ENCODE assay signal across 13 cellular contexts in the genomic region with DNA sequence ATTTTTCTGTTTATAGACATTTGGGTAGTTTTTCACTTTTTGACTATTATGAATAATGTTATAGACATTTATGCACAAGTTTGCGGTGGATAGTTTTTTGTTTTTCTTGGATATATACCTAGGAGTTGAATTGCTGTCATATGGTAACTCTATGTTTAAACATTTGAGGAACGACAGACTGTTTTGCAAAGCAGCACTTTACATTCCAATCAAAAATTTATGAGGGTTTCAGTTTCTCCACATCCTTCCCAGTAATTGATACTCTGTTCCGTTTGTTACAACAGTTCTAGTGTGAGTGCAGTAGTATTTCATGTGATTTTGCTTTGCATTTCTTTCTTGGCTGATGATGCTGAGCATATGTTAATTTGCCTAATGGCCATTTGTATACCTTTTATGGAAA.
A peak's percentile ranks its signal among the peaks of the same experiment; 100 is the strongest.
DNase-seq lines count a peak whose midpoint lies in the region; TF ChIP-seq lines count a peak whose summit lies in the region.
"Had no signal": no experiment of that assay in that cellular context is flagged by ENCODE, and none has a peak within 500 bp of the region (broad histone marks: within the 10 kb centered on the region; RNA-seq: fewer than 3 reads in every experiment).

No MANE protein-coding gene starts in this region.

- TF ChIP-seq EP300 in SK-N-SH (IDR thresholded peaks at IDR 0.05; ENCODE audit: borderline replicate concordance in 1 of 2, low read depth in 1 of 2, low read length in 1 of 2) (no peak), transverse colon (IDR thresholded peaks at IDR 0.05; ENCODE audit: low read depth) (no peak)

- POLR2A ChIA-PET in SK-N-SH (lab: Yijun Ruan, JAX) = no interaction called here

- in situ Hi-C loops in transverse colon (cut with MboI; ENCODE audit: low pct_ligation_motif_present in 1 of 4, low pct_unique_long_range_greater_than_20kb in 1 of 4, low sequenced_read_pairs in 3 of 4) = no loop called here

- H3K79me2 ChIP-seq in SK-N-SH (ENCODE audit: insufficient read depth) = no peaks in the 10 kb centered on the region

- H3K27me3 ChIP-seq in SK-N-SH (ENCODE audit: insufficient read depth) (no peaks in the 10 kb centered on the region), skeletal muscle satellite cell (ENCODE audit: control insufficient read depth, insufficient read depth, low read length) (no peaks in the 10 kb centered on the region), MG63 (0 out of 2 replicates have a peak, but pooled peaks cover 3% of the 10 kb centered on the region), transverse colon (no peaks in the 10 kb centered on the region)

- no peak overlapping the region for H3K4me3 ChIP-seq in SK-N-SH (ENCODE audit: low read depth in 2 of 2, low read length in 1 of 2)
- no peak overlapping the region for H3K4me3 ChIP-seq in fibroblast of villous mesenchyme (ENCODE audit: low read depth, low read length)
- peak overlapping the region; percentile 45 for H3K4me3 ChIP-seq in skeletal muscle satellite cell (ENCODE audit: low read length)
- no peak overlapping the region for H3K4me3 ChIP-seq in MG63
- H3K4me3 ChIP-seq in transverse colon = no peak overlapping the region
- H3K4me3 ChIP-seq: GM23338 had no signal

- peak; percentile 54 for DNase-seq in H4 (ENCODE audit: low spot score)
- no peak for DNase-seq in SK-N-SH
- peak; percentile 0 for DNase-seq in fibroblast of villous mesenchyme (ENCODE audit: low read depth)
- no peak for DNase-seq in amniotic stem cell (lab: John Stamatoyannopoulos, UW)
- no peak for DNase-seq in MG63
- DNase-seq in transverse colon = no peak
- DNase-seq: C1 segment of cervical spinal cord; CD4-positive, alpha-beta T cell; DMS79; H9; HFFc6 had no signal

- no peak for TF ChIP-seq CTCF in SK-N-SH (IDR thresholded peaks at IDR 0.05)
- no peak for TF ChIP-seq CTCF in fibroblast of villous mesenchyme (IDR thresholded peaks at IDR 0.05; ENCODE audit: insufficient read depth, low read depth, low read length)
- TF ChIP-seq CTCF in transverse colon (IDR thresholded peaks at IDR 0.05) = no peak

- H3K36me3 ChIP-seq in SK-N-SH (replicated peaks in 1 of 2; ENCODE audit: control insufficient read depth in 1 of 2, insufficient read depth in 2 of 2, low read length in 1 of 2) = no peaks in the 10 kb centered on the region
- no peaks in the 10 kb centered on the region for H3K36me3 ChIP-seq in skeletal muscle satellite cell (ENCODE audit: insufficient read depth, low read length)
- no peaks in the 10 kb centered on the region for H3K36me3 ChIP-seq in MG63
- no peaks in the 10 kb centered on the region for H3K36me3 ChIP-seq in transverse colon

- no peaks in the 10 kb centered on the region for H3K9me2 ChIP-seq in SK-N-SH

- WGBS in SK-N-SH (ENCODE audit: low lambda C conversion rate) = 29% methylated on average over 3 of the region's 3 CpGs
- WGBS in transverse colon (ENCODE audit: low coverage in 1 of 2), 2 donors = 43 to 66% methylated on average over 2 to 3 of the region's 3 CpGs

- CTCF ChIA-PET in SK-N-SH (lab: Yijun Ruan, JAX) = no interaction called here

- no peak for TF ChIP-seq RAD21 in SK-N-SH (IDR thresholded peaks at IDR 0.05; ENCODE audit: low read length)

- H3K9ac ChIP-seq in SK-N-SH = no peak overlapping the region
- H3K9ac ChIP-seq in skeletal muscle satellite cell (ENCODE audit: low read depth, low read length) = peak overlapping the region; percentile 40

- TF ChIP-seq POLR2A in transverse colon (IDR thresholded peaks at IDR 0.05) = no peak

- no peak overlapping the region for H2AFZ ChIP-seq in SK-N-SH (ENCODE audit: low read depth)
- H2AFZ ChIP-seq: GM23338 had no signal

- no peak overlapping the region for H3K27ac ChIP-seq in SK-N-SH (ENCODE audit: low read depth in 2 of 2, low read length in 1 of 2)
- H3K27ac ChIP-seq in transverse colon = no peak overlapping the region

- intact Hi-C loops in transverse colon (cut with DNase I; ENCODE audit: low total_unique reads) = loop anchor here (5.0 kb wide), 1 partner anchor 1432 kb away; no protein-coding TSS in a partner anchor

- no peaks in the 10 kb centered on the region for H3F3A ChIP-seq in SK-N-SH (replicated peaks; ENCODE audit: insufficient read depth)

- H3K4me2 ChIP-seq in SK-N-SH = no peak overlapping the region
- peak overlapping the region; percentile 78 for H3K4me2 ChIP-seq in skeletal muscle satellite cell (ENCODE audit: low read length)
- H3K4me2 ChIP-seq: GM23338 had no signal

- H3K9me3 ChIP-seq in SK-N-SH (no peaks in the 10 kb centered on the region), skeletal muscle satellite cell (replicated peaks; ENCODE audit: low read length) (no peaks in the 10 kb centered on the region), MG63 (no peaks in the 10 kb centered on the region), transverse colon (no peaks in the 10 kb centered on the region)

- H3K4me1 ChIP-seq in SK-N-SH (ENCODE audit: control insufficient read depth in 1 of 2, insufficient read depth in 2 of 2, low read depth in 1 of 2, low read length in 1 of 2) = peaks cover 0 to 5% of the 10 kb centered on the region in 2 experiments; a peak in 2 of 4 replicates
- H3K4me1 ChIP-seq in skeletal muscle satellite cell (ENCODE audit: control insufficient read depth, insufficient read depth, low read length) = peaks cover 36% of the 10 kb centered on the region
- H3K4me1 ChIP-seq in transverse colon = no peaks in the 10 kb centered on the region

- H4K20me1 ChIP-seq in SK-N-SH (ENCODE audit: insufficient read depth) = no peaks in the 10 kb centered on the region

TF ChIP-seq in SK-N-SH, 30 proteins besides CTCF, POLR2A, EP300 and RAD21:
- TF ChIP-seq ELF1 (IDR thresholded peaks at IDR 0.05) (no peak), RCOR1 (IDR thresholded peaks at IDR 0.05; ENCODE audit: low read length) (no peak), TCF12 (IDR thresholded peaks at IDR 0.05) (peak; percentile 38; the same call in 1 of the 2 replicates), NFIC (IDR thresholded peaks at IDR 0.05; ENCODE audit: borderline replicate concordance) (peak; percentile 27; the same call in 1 of the 2 replicates)

Comparison
In these comparisons a context has a peak if more than half of its experiments do, and no peak if none do; other contexts are left out.
1. DNase-seq: peak in H4 (single experiment) and fibroblast of villous mesenchyme (single experiment); none in SK-N-SH (single experiment), amniotic stem cell (single experiment), MG63 (single experiment) and transverse colon (single experiment).